Comparison of ENCODE assay signal across 10 cellular contexts in genomic region chr21:36478207-36478701, GRCh38. TPM values are rescaled to one million over a fixed set of nuclear protein-coding genes. Genes with fewer than 3 reads are reported as not detected.
DNase-seq lines count a peak whose midpoint lies in the region; ATAC-seq, FAIRE-seq and TF ChIP-seq lines count a peak whose summit lies in the region.
"Had no signal": no experiment of that assay in that cellular context is flagged by ENCODE, and none has a peak within 500 bp of the region (broad histone marks: within the 10 kb centered on the region; RNA-seq: fewer than 3 reads in every experiment).

No MANE protein-coding gene starts in this region.

- FAIRE-seq in RCC 7860 (lab: Jason Lieb, UNC), result peak; percentile 92

- H3K4me1 ChIP-seq in gastroesophageal sphincter, result no peaks in the 10 kb centered on the region

- no peak overlapping the region for H3K4me3 ChIP-seq in fibroblast of pulmonary artery (replicated peaks; ENCODE audit: low read depth, low read length)
- H3K4me3 ChIP-seq in gastroesophageal sphincter, result no peak overlapping the region

- no peak overlapping the region for H3K27ac ChIP-seq in gastroesophageal sphincter

- TF ChIP-seq EP300 in gastroesophageal sphincter (IDR thresholded peaks at IDR 0.05), result no peak

- 58 to 66% methylated on average over 6 of the region's 6 CpGs for WGBS in gastroesophageal sphincter (ENCODE audit: low coverage in 1 of 2), 2 donors

- peaks cover 0 to 2% (median 0%) of the 10 kb centered on the region in 3 donors for H3K9me3 ChIP-seq in gastroesophageal sphincter

- TF ChIP-seq CTCF in fibroblast of pulmonary artery (IDR thresholded peaks at IDR 0.05; ENCODE audit: low read length, missing control alignments), result no peak
- no peak for TF ChIP-seq CTCF in GM20000 (IDR thresholded peaks at IDR 0.05; ENCODE audit: extremely low read depth, missing control alignments)
- TF ChIP-seq CTCF in gastroesophageal sphincter (IDR thresholded peaks at IDR 0.05), result no peak

- DNase-seq in activated effector memory CD4-positive, alpha-beta T cell treated with anti-CD3 and anti-CD28 coated beads, Interleukin-2, amount 50 U/mL, for 16 hours, result peak; percentile 67
- DNase-seq in activated effector memory CD4-positive, alpha-beta T cell treated with Interleukin-2 at 50 U/mL for 16 hours, result no peak
- DNase-seq in RCC 7860 (ENCODE audit: low spot score), result peak; percentile 95
- peak; percentile 80 for DNase-seq in fibroblast of pulmonary artery (ENCODE audit: low read depth)
- DNase-seq in stimulated activated CD4-positive, alpha-beta T cell treated with anti-CD3 and anti-CD28 coated beads, Interleukin-4, amount 100 ng/mL, for 24 hours, result peak; percentile 21
- no peak for DNase-seq in NCI-H146 (lab: John Stamatoyannopoulos, UW)
- DNase-seq in GM20000 (ENCODE audit: low spot score), result no peak
- DNase-seq: CD8-positive, alpha-beta T cell; effector CD4-positive, alpha-beta T cell had no signal

- H3K27me3 ChIP-seq in gastroesophageal sphincter, result no peaks in the 10 kb centered on the region

- ATAC-seq in gastroesophageal sphincter, result no peak
- ATAC-seq: CD8-positive, alpha-beta T cell had no signal

- no peak for TF ChIP-seq POLR2A in gastroesophageal sphincter (IDR thresholded peaks at IDR 0.05)

- no peaks in the 10 kb centered on the region for H3K36me3 ChIP-seq in gastroesophageal sphincter

RNA-seq across cellular contexts. Expression of gene CLDN14, which starts 1.7 kb away (rescaled TPM):
- under 1 TPM in 1 of 4 donors, not detected in 3; 0.15 TPM for total RNA-seq in gastroesophageal sphincter
- total RNA-seq: CD8-positive, alpha-beta T cell had no signal

Comparison
In these comparisons a context has a peak if more than half of its experiments do, and no peak if none do; other contexts are left out.
1. DNase-seq: peak in activated effector memory CD4-positive, alpha-beta T cell treated with anti-CD3 and anti-CD28 coated beads, Interleukin-2, amount 50 U/mL, for 16 hours (single experiment), RCC 7860 (single experiment), fibroblast of pulmonary artery (single experiment) and stimulated activated CD4-positive, alpha-beta T cell treated with anti-CD3 and anti-CD28 coated beads, Interleukin-4, amount 100 ng/mL, for 24 hours (single experiment); none in activated effector memory CD4-positive, alpha-beta T cell treated with Interleukin-2 at 50 U/mL for 16 hours (single experiment), NCI-H146 (single experiment) and GM20000 (single experiment).